ENCODE assay signal across 8 cellular contexts in genomic region chr2:11830708-11831301, GRCh38.
DNase-seq lines count a peak whose midpoint lies in the region; ATAC-seq and TF ChIP-seq lines count a peak whose summit lies in the region.

No MANE protein-coding gene starts in this region.

- peak overlapping the region in 9 of 11 experiments; percentile 28 to 84 (median 65); a peak in 16 of 22 replicates for H3K9ac ChIP-seq in BLaER1 treated with 17β-estradiol and CSF1 and Interleukin-3, amounts not matched to agents 10 nM and 100 nM

- H3K4me1 ChIP-seq in BLaER1 treated with 17β-estradiol and CSF1 and Interleukin-3, amounts not matched to agents 10 nM and 100 nM = peaks cover 55 to 61% (median 57%) of the 10 kb centered on the region in 10 experiments

- peaks cover 6 to 9% of the 10 kb centered on the region in 2 donors for H3K9me3 Mint-ChIP-seq in effector memory CD8-positive, alpha-beta T cell
- H3K9me3 Mint-ChIP-seq in osteocyte (ENCODE audit: unreplicated experiment) = peaks cover 10% of the 10 kb centered on the region

- peak overlapping the region; percentile 79 to 93 (median 89) for H3K4me2 ChIP-seq in BLaER1 treated with 17β-estradiol and CSF1 and Interleukin-3, amounts not matched to agents 10 nM and 100 nM

- H3K27ac Mint-ChIP-seq in effector memory CD8-positive, alpha-beta T cell = peak overlapping the region in 1 of 2 donors; percentile 14
- peak overlapping the region; percentile 95 for H3K27ac Mint-ChIP-seq in osteocyte (ENCODE audit: unreplicated experiment)

- DNase-seq in NCI-H460 (ENCODE audit: extremely low read depth, low read depth) (peak; percentile 1), osteocyte (ENCODE audit: extremely low spot score, unreplicated experiment) (no peak), NK-92 (lab: John Stamatoyannopoulos, UW; ENCODE audit: unreplicated experiment) (no peak)
- DNase-seq in effector memory CD8-positive, alpha-beta T cell = no peak

- TF ChIP-seq CTCF in osteocyte (IDR thresholded peaks at IDR 0.05) = no peak

- peaks cover 14 to 24% of the 10 kb centered on the region in 2 donors for H3K4me1 Mint-ChIP-seq in effector memory CD8-positive, alpha-beta T cell (ENCODE audit: low read depth in 2 of 2)
- H3K4me1 Mint-ChIP-seq in osteocyte (ENCODE audit: unreplicated experiment) = peaks cover 43% of the 10 kb centered on the region

- H4K20me1 ChIP-seq in BLaER1 treated with 17β-estradiol and CSF1 and Interleukin-3, amounts not matched to agents 10 nM and 100 nM = peaks cover 0 to 21% (median 0%) of the 10 kb centered on the region in 11 experiments; a peak in 5 of 22 replicates

- H3K27me3 ChIP-seq in BLaER1 treated with 17β-estradiol and CSF1 and Interleukin-3, amounts not matched to agents 10 nM and 100 nM = peaks cover 0 to 91% (median 0%) of the 10 kb centered on the region in 11 experiments; a peak in 7 of 22 replicates

- peak overlapping the region in 8 of 10 experiments; percentile 2 to 51 (median 38); a peak in 8 of 20 replicates for H3K4me3 ChIP-seq in BLaER1 treated with 17β-estradiol and CSF1 and Interleukin-3, amounts not matched to agents 10 nM and 100 nM

- peak overlapping the region in 9 of 11 experiments; percentile 57 to 95 (median 81); a peak in 18 of 22 replicates for H3K27ac ChIP-seq in BLaER1 treated with 17β-estradiol and CSF1 and Interleukin-3, amounts not matched to agents 10 nM and 100 nM

- no peaks in the 10 kb centered on the region for H3K27me3 Mint-ChIP-seq in effector memory CD8-positive, alpha-beta T cell
- no peaks in the 10 kb centered on the region for H3K27me3 Mint-ChIP-seq in osteocyte (ENCODE audit: unreplicated experiment)

- H3K36me3 ChIP-seq in BLaER1 treated with 17β-estradiol and CSF1 and Interleukin-3, amounts not matched to agents 10 nM and 100 nM = peaks cover 12 to 28% (median 18%) of the 10 kb centered on the region in 11 experiments; a peak in 18 of 22 replicates

- H3K9me3 ChIP-seq in BLaER1 treated with 17β-estradiol and CSF1 and Interleukin-3, amounts not matched to agents 10 nM and 100 nM (replicated peaks in 1 of 11) = peaks cover 16 to 27% (median 18%) of the 10 kb centered on the region in 11 experiments; a peak in 21 of 22 replicates

- no peak for ATAC-seq in effector memory CD8-positive, alpha-beta T cell (replicated peaks)
- ATAC-seq in HG03159 (IDR thresholded peaks at IDR 0.05; ENCODE audit: unreplicated experiment) (no peak), GM19397 (IDR thresholded peaks at IDR 0.05; ENCODE audit: unreplicated experiment) (no peak), HG02840 (IDR thresholded peaks at IDR 0.05; ENCODE audit: low FRiP score, unreplicated experiment) (no peak)

- H3K4me3 Mint-ChIP-seq in effector memory CD8-positive, alpha-beta T cell = peak overlapping the region; percentile 64 to 65
- H3K4me3 Mint-ChIP-seq in osteocyte (ENCODE audit: unreplicated experiment) = peak overlapping the region; percentile 72

- H3K36me3 Mint-ChIP-seq in effector memory CD8-positive, alpha-beta T cell (ENCODE audit: insufficient read depth) = peaks cover 25% of the 10 kb centered on the region
- peaks cover 4% of the 10 kb centered on the region for H3K36me3 Mint-ChIP-seq in osteocyte (ENCODE audit: unreplicated experiment)
